ENCODE assay signal across 8 cellular contexts in genomic region chr19:2579678-2580280, GRCh38.
DNase-seq lines count a peak whose midpoint lies in the region; ATAC-seq and TF ChIP-seq lines count a peak whose summit lies in the region.

No MANE protein-coding gene starts in this region.

- WGBS in sigmoid colon, 2 donors = 42 to 48% methylated on average over 14 of the region's 14 CpGs

- H3K4me3 ChIP-seq in iPS-15b (ENCODE audit: low read depth, low read length) (peak overlapping the region; percentile 50), sigmoid colon (peak overlapping the region in 3 of 4 donors; percentile 50 to 55 (median 54))

- no peak overlapping the region for H3K27ac ChIP-seq in CD4-positive, alpha-beta T cell (ENCODE audit: low read depth, low read length)
- peak overlapping the region; percentile 59 for H3K27ac ChIP-seq in angular gyrus (ENCODE audit: low read depth, low read length)
- H3K27ac ChIP-seq in sigmoid colon = peak overlapping the region; percentile 85 to 95 (median 86)

- H3K4me1 Mint-ChIP-seq in CD4-positive, alpha-beta T cell (ENCODE audit: low read depth) = no peaks in the 10 kb centered on the region

- intact Hi-C loops in CD4-positive, alpha-beta T cell (cut with DNase I, micrococcal nuclease) = loop anchor here (1.0 to 2.0 kb wide), 4 partner anchors 29 to 105 kb away; no protein-coding TSS in a partner anchor
- intact Hi-C loops in sigmoid colon (cut with DNase I) = loop anchor here (1.0 to 2.0 kb wide), 5 partner anchors 19 to 105 kb away; no protein-coding TSS in a partner anchor

- no peak overlapping the region for H3K9ac ChIP-seq in iPS-15b (ENCODE audit: low read depth, low read length)

- TF ChIP-seq CTCF in CD4-positive, alpha-beta T cell (IDR thresholded peaks at IDR 0.05) = peak; percentile 15
- TF ChIP-seq CTCF in sigmoid colon (IDR thresholded peaks at IDR 0.05) = peak in 1 of 4 experiments; percentile 3

- H3K9me3 Mint-ChIP-seq in CD4-positive, alpha-beta T cell = no peaks in the 10 kb centered on the region

- peaks cover 5% of the 10 kb centered on the region for H3K27me3 ChIP-seq in CD4-positive, alpha-beta T cell (ENCODE audit: control insufficient read depth, insufficient read depth, low read length)
- no peaks in the 10 kb centered on the region for H3K27me3 ChIP-seq in iPS-15b (ENCODE audit: control insufficient read depth, insufficient read depth, low read length)
- H3K27me3 ChIP-seq in sigmoid colon = no peaks in the 10 kb centered on the region

- H3K4me1 ChIP-seq in iPS-15b (ENCODE audit: control insufficient read depth, insufficient read depth, low read length) = peaks cover 10% of the 10 kb centered on the region
- peaks cover 3 to 56% (median 23%) of the 10 kb centered on the region in 4 donors for H3K4me1 ChIP-seq in sigmoid colon

- no peak for DNase-seq in CD4-positive, alpha-beta T cell
- DNase-seq in sigmoid colon (peak; percentile 66), kidney glomerular epithelial cell (lab: John Stamatoyannopoulos, UW) (no peak), epidermal melanocyte (ENCODE audit: insufficient read length, low spot score) (no peak)

- peaks cover 17% of the 10 kb centered on the region for H3K9me3 ChIP-seq in CD4-positive, alpha-beta T cell (ENCODE audit: control insufficient read depth, low read length)
- H3K9me3 ChIP-seq in iPS-15b (ENCODE audit: control insufficient read depth, insufficient read depth, low read length) (no peaks in the 10 kb centered on the region), sigmoid colon (no peaks in the 10 kb centered on the region)

- no peak for TF ChIP-seq EP300 in sigmoid colon (IDR thresholded peaks at IDR 0.05)

- CTCF ChIA-PET in CD4-positive, alpha-beta T cell (lab: Charles Lee) = interaction anchor here (0.6 to 2.8 kb wide), 10 partner anchors 19 to 106 kb away, joined by 3 to 20 read pairs (median 7); partner anchors contain the start of gene GADD45B

- no peaks in the 10 kb centered on the region for H3K36me3 ChIP-seq in iPS-15b (ENCODE audit: control insufficient read depth, insufficient read depth, low read length)
- no peaks in the 10 kb centered on the region for H3K36me3 ChIP-seq in sigmoid colon

- H3K4me3 Mint-ChIP-seq in CD4-positive, alpha-beta T cell = no peak overlapping the region

- peaks cover 5% of the 10 kb centered on the region for H3K36me3 Mint-ChIP-seq in CD4-positive, alpha-beta T cell (ENCODE audit: low read depth)

- POLR2A ChIA-PET in CD4-positive, alpha-beta T cell (lab: Charles Lee) = interaction anchor here (0.7 to 3.1 kb wide), 6 partner anchors 18 to 152 kb away, joined by 3 to 35 read pairs (median 4); partner anchors contain the start of gene GADD45B

- ATAC-seq in CD4-positive, alpha-beta T cell (ENCODE audit: poor library complexity) = no peak
- ATAC-seq in GM21447 (IDR thresholded peaks at IDR 0.05; ENCODE audit: unreplicated experiment) = no peak
- no peak for ATAC-seq in HG03342 (IDR thresholded peaks at IDR 0.05; ENCODE audit: unreplicated experiment)

- peaks cover 5% of the 10 kb centered on the region for H3K27me3 Mint-ChIP-seq in CD4-positive, alpha-beta T cell

- TF ChIP-seq POLR2A in sigmoid colon (IDR thresholded peaks at IDR 0.05) = no peak

- no peak overlapping the region for H3K27ac Mint-ChIP-seq in CD4-positive, alpha-beta T cell
